In genomic region chr6:89951574-89952360, GRCh38 we compare ENCODE assay signal across 10 cellular contexts. TPM values are rescaled to one million over a fixed set of nuclear protein-coding genes. Genes with fewer than 3 reads are reported as not detected.
A peak's percentile ranks its signal among the peaks of the same experiment; 100 is the strongest.
DNase-seq lines count a peak whose midpoint lies in the region; ATAC-seq and TF ChIP-seq lines count a peak whose summit lies in the region.
"Had no signal": no experiment of that assay in that cellular context is flagged by ENCODE, and none has a peak within 500 bp of the region (broad histone marks: within the 10 kb centered on the region; RNA-seq: fewer than 3 reads in every experiment).

No MANE protein-coding gene starts in this region.

- TF ChIP-seq POLR2A in NB4 (IDR thresholded peaks at IDR 0.05; ENCODE audit: extremely low read depth, insufficient read length), result no peak

- peaks cover 0 to 2% (median 0%) of the 10 kb centered on the region in 11 donors for H3K9me3 Mint-ChIP-seq in naive thymus-derived CD4-positive, alpha-beta T cell

- no peak overlapping the region for H3K27ac ChIP-seq in naive thymus-derived CD4-positive, alpha-beta T cell (ENCODE audit: low read depth, low read length)
- no peak overlapping the region for H3K27ac ChIP-seq in ascending aorta
- H3K27ac ChIP-seq: KMS-11 had no signal

- POLR2A ChIA-PET in naive thymus-derived CD4-positive, alpha-beta T cell (lab: Charles Lee), result interaction anchor here (0.6 to 1.5 kb wide), 4 partner anchors 25 to 211 kb away, joined by 3 read pairs; no protein-coding TSS in a partner anchor

- H3K27me3 Mint-ChIP-seq in naive thymus-derived CD4-positive, alpha-beta T cell, result no peaks in the 10 kb centered on the region

- peaks cover 42 to 77% (median 74%) of the 10 kb centered on the region in 7 donors for H3K4me1 Mint-ChIP-seq in naive thymus-derived CD4-positive, alpha-beta T cell

- no peaks in the 10 kb centered on the region for H3K27me3 ChIP-seq in naive thymus-derived CD4-positive, alpha-beta T cell (ENCODE audit: control insufficient read depth in 2 of 2, insufficient read depth in 2 of 2, low read length in 2 of 2)
- no peaks in the 10 kb centered on the region for H3K27me3 ChIP-seq in ascending aorta
- H3K27me3 ChIP-seq in BE2C, result no peaks in the 10 kb centered on the region; the same call in 1 of the 2 replicates

- H3K4me1 ChIP-seq in naive thymus-derived CD4-positive, alpha-beta T cell (ENCODE audit: control insufficient read depth in 2 of 2, insufficient read depth in 2 of 2, low read length in 2 of 2), result peaks cover 40 to 49% of the 10 kb centered on the region in 2 donors
- H3K4me1 ChIP-seq in ascending aorta, result no peaks in the 10 kb centered on the region
- peaks cover 4% of the 10 kb centered on the region; the same call in 1 of the 2 replicates for H3K4me1 ChIP-seq in BE2C

- H3K36me3 ChIP-seq in naive thymus-derived CD4-positive, alpha-beta T cell (ENCODE audit: control insufficient read depth in 2 of 3, insufficient read depth in 3 of 3, low read length in 3 of 3), result peaks cover 0 to 48% (median 12%) of the 10 kb centered on the region in 3 experiments
- H3K36me3 ChIP-seq in ascending aorta, result peaks cover 0 to 12% of the 10 kb centered on the region in 2 donors
- H3K36me3 ChIP-seq in BE2C, result no peaks in the 10 kb centered on the region

- peak overlapping the region in 9 of 10 donors; percentile 25 to 79 (median 74) for H3K4me3 Mint-ChIP-seq in naive thymus-derived CD4-positive, alpha-beta T cell

- DNase-seq in DMS79 treated with DMSO at 0.1 percent for 48 hours (lab: John Stamatoyannopoulos, UW) (peak; percentile 27), NB4 (ENCODE audit: low read depth) (peak; percentile 60), cardiac fibroblast (ENCODE audit: low read depth in 2 of 2) (peak; percentile 23 to 35), mucosa of gallbladder (ENCODE audit: low spot score) (no peak), ascending aorta (ENCODE audit: low spot score in 2 of 2) (no peak), BE2C (no peak)
- DNase-seq in naive thymus-derived CD4-positive, alpha-beta T cell, result no peak

- peak overlapping the region; percentile 70 to 96 (median 93) for H3K27ac Mint-ChIP-seq in naive thymus-derived CD4-positive, alpha-beta T cell

- peaks cover 10 to 48% (median 30%) of the 10 kb centered on the region in 5 donors for H3K36me3 Mint-ChIP-seq in naive thymus-derived CD4-positive, alpha-beta T cell

- intact Hi-C loops in naive thymus-derived CD4-positive, alpha-beta T cell (cut with micrococcal nuclease), result loop anchor here in 1 of 2 donors (1.0 to 2.0 kb wide), 2 partner anchors 10 to 19 kb away; no protein-coding TSS in a partner anchor
- intact Hi-C loops in ascending aorta (cut with DNase I), result no loop called here

- CTCF ChIA-PET in naive thymus-derived CD4-positive, alpha-beta T cell (lab: Charles Lee), result interaction anchor here (1.0 to 1.4 kb wide), 7 partner anchors 11 to 526 kb away, joined by 3 to 6 read pairs (median 4); no protein-coding TSS in a partner anchor

- no peak for TF ChIP-seq CTCF in NB4 (IDR thresholded peaks at IDR 0.05; ENCODE audit: low read depth, low read length)
- no peak for TF ChIP-seq CTCF in cardiac fibroblast (IDR thresholded peaks at IDR 0.05; ENCODE audit: low read depth, low read length)
- TF ChIP-seq CTCF in ascending aorta (IDR thresholded peaks at IDR 0.05), result no peak
- TF ChIP-seq CTCF in BE2C (IDR thresholded peaks at IDR 0.05; ENCODE audit: low read depth, low read length), result no peak

- no peak for ATAC-seq in naive thymus-derived CD4-positive, alpha-beta T cell
- no peak for ATAC-seq in GM21737 (IDR thresholded peaks at IDR 0.05; ENCODE audit: unreplicated experiment)

- H3K4me3 ChIP-seq in NB4 (ENCODE audit: low read depth, low read length), result no peak overlapping the region
- H3K4me3 ChIP-seq in cardiac fibroblast (replicated peaks in 1 of 2; ENCODE audit: low read depth in 2 of 2, low read length in 2 of 2), result no peak overlapping the region
- H3K4me3 ChIP-seq in naive thymus-derived CD4-positive, alpha-beta T cell (ENCODE audit: low read length), result no peak overlapping the region
- no peak overlapping the region for H3K4me3 ChIP-seq in ascending aorta
- no peak overlapping the region for H3K4me3 ChIP-seq in BE2C (ENCODE audit: low read depth, low read length)

- no peaks in the 10 kb centered on the region for H3K9me3 ChIP-seq in naive thymus-derived CD4-positive, alpha-beta T cell (ENCODE audit: control insufficient read depth in 2 of 3, low read length in 3 of 3)
- no peaks in the 10 kb centered on the region for H3K9me3 ChIP-seq in ascending aorta
- no peaks in the 10 kb centered on the region for H3K9me3 ChIP-seq in BE2C

RNA-seq across cellular contexts. Expression of gene GJA10, which starts 57.5 kb away (rescaled TPM):
- under 1 TPM in 1 of 5 experiments, not detected in 4; 0.15 TPM for total RNA-seq in naive thymus-derived CD4-positive, alpha-beta T cell
- polyA plus RNA-seq in naive thymus-derived CD4-positive, alpha-beta T cell, result not detected
- total RNA-seq in mucosa of gallbladder (not detected), ascending aorta (not detected)
- not detected for polyA plus RNA-seq in BE2C (2012; ENCODE audit: insufficient read depth, insufficient read length, low read depth)
- total RNA-seq: lower leg skin had no signal

Comparison
In these comparisons a context has a peak if more than half of its experiments do, and no peak if none do; other contexts are left out.
1. DNase-seq: peak in DMS79 treated with DMSO at 0.1 percent for 48 hours (single experiment), NB4 (single experiment) and cardiac fibroblast (2 of 2); none in naive thymus-derived CD4-positive, alpha-beta T cell (0 of 9), mucosa of gallbladder (single experiment), ascending aorta (0 of 2) and BE2C (single experiment).